ENCODE assay signal across 8 cellular contexts in genomic region chr19:18317998-18318800, GRCh38. TPM values are rescaled to one million over a fixed set of nuclear protein-coding genes. Genes with fewer than 3 reads are reported as not detected.
DNase-seq lines count a peak whose midpoint lies in the region; ATAC-seq lines count a peak whose summit lies in the region.

No MANE protein-coding gene starts in this region.

- H3K27me3 Mint-ChIP-seq in activated T-helper 2 cell treated with anti-CD3 and anti-CD28 coated beads, Interferon-gamma antibody, Interleukin-2, Interleukin-4, amounts not matched to agents 10 μg/mL and 5 μg/mL and 100 μg/mL, durations not matched to agents 14 hours and 24 hours and 36 hours (ENCODE audit: low read depth), result no peaks in the 10 kb centered on the region

- intact Hi-C loops in activated T-helper 2 cell treated with anti-CD3 and anti-CD28 coated beads, Interferon-gamma antibody, Interleukin-2, Interleukin-4, amounts not matched to agents 10 μg/mL and 5 μg/mL and 100 μg/mL, durations not matched to agents 14 hours and 24 hours and 36 hours (cut with micrococcal nuclease), result no loop called here
- intact Hi-C loops in left colon (cut with DNase I, micrococcal nuclease), result no loop called here

- peak overlapping the region; percentile 70 for H3K4me3 Mint-ChIP-seq in activated T-helper 2 cell treated with anti-CD3 and anti-CD28 coated beads, Interferon-gamma antibody, Interleukin-2, Interleukin-4, amounts not matched to agents 10 μg/mL and 5 μg/mL and 100 μg/mL, durations not matched to agents 14 hours and 24 hours and 36 hours (ENCODE audit: low read depth)

- DNase-seq in MV-4-11 (lab: John Stamatoyannopoulos, UW) (peak; percentile 54), left colon (peak; percentile 66 to 69), substantia nigra (lab: John Stamatoyannopoulos, UW) (peak in 10 of 49 donors; percentile 9 to 36 (median 22))
- peak; percentile 44 for DNase-seq in activated T-helper 2 cell treated with anti-CD3 and anti-CD28 coated beads, Interferon-gamma antibody, Interleukin-2, Interleukin-4, amounts not matched to agents 10 μg/mL and 5 μg/mL and 100 μg/mL, durations not matched to agents 14 hours and 24 hours and 36 hours (ENCODE audit: low spot score)

- ATAC-seq in left colon, result peak; percentile 3
- no peak for ATAC-seq in HG03045 (IDR thresholded peaks at IDR 0.05; ENCODE audit: unreplicated experiment)
- ATAC-seq in GM21367 (IDR thresholded peaks at IDR 0.05; ENCODE audit: unreplicated experiment), result no peak
- ATAC-seq in HG02759 (IDR thresholded peaks at IDR 0.05; ENCODE audit: unreplicated experiment), result no peak
- ATAC-seq in HG03354 (IDR thresholded peaks at IDR 0.05; ENCODE audit: poor library complexity, severe bottlenecking, unreplicated experiment), result no peak

- no peaks in the 10 kb centered on the region for H3K9me3 Mint-ChIP-seq in activated T-helper 2 cell treated with anti-CD3 and anti-CD28 coated beads, Interferon-gamma antibody, Interleukin-2, Interleukin-4, amounts not matched to agents 10 μg/mL and 5 μg/mL and 100 μg/mL, durations not matched to agents 14 hours and 24 hours and 36 hours

- peak overlapping the region; percentile 8 for H3K27ac ChIP-seq in substantia nigra (ENCODE audit: low read depth, low read length, poor library complexity, severe bottlenecking)

- H3K36me3 Mint-ChIP-seq in activated T-helper 2 cell treated with anti-CD3 and anti-CD28 coated beads, Interferon-gamma antibody, Interleukin-2, Interleukin-4, amounts not matched to agents 10 μg/mL and 5 μg/mL and 100 μg/mL, durations not matched to agents 14 hours and 24 hours and 36 hours (ENCODE audit: low read depth), result peaks cover 73% of the 10 kb centered on the region

- peaks cover 46% of the 10 kb centered on the region for H3K4me1 Mint-ChIP-seq in activated T-helper 2 cell treated with anti-CD3 and anti-CD28 coated beads, Interferon-gamma antibody, Interleukin-2, Interleukin-4, amounts not matched to agents 10 μg/mL and 5 μg/mL and 100 μg/mL, durations not matched to agents 14 hours and 24 hours and 36 hours (ENCODE audit: low read depth)

- peak overlapping the region; percentile 96 for H3K27ac Mint-ChIP-seq in activated T-helper 2 cell treated with anti-CD3 and anti-CD28 coated beads, Interferon-gamma antibody, Interleukin-2, Interleukin-4, amounts not matched to agents 10 μg/mL and 5 μg/mL and 100 μg/mL, durations not matched to agents 14 hours and 24 hours and 36 hours

RNA-seq across cellular contexts. Expression of gene LSM4, which starts 4.7 kb away (rescaled TPM):
- total RNA-seq in activated T-helper 2 cell treated with anti-CD3 and anti-CD28 coated beads, Interferon-gamma antibody, Interleukin-2, Interleukin-4, amounts not matched to agents 10 μg/mL and 5 μg/mL and 100 μg/mL, durations not matched to agents 14 hours and 24 hours and 36 hours, result 198 and 208 TPM in 2 replicates
- total RNA-seq in left colon, result 100 to 1,000 TPM; 106 to 148 TPM

RNA-seq across cellular contexts. Expression of gene PGPEP1, which starts 22.2 kb away (rescaled TPM):
- 24.9 and 29.4 TPM in 2 replicates for total RNA-seq in activated T-helper 2 cell treated with anti-CD3 and anti-CD28 coated beads, Interferon-gamma antibody, Interleukin-2, Interleukin-4, amounts not matched to agents 10 μg/mL and 5 μg/mL and 100 μg/mL, durations not matched to agents 14 hours and 24 hours and 36 hours
- 100 to 1,000 TPM; 105 to 109 TPM for total RNA-seq in left colon

RNA-seq across cellular contexts. Expression of gene JUND, which starts 36.8 kb away (rescaled TPM):
- 462 and 464 TPM in 2 replicates for total RNA-seq in activated T-helper 2 cell treated with anti-CD3 and anti-CD28 coated beads, Interferon-gamma antibody, Interleukin-2, Interleukin-4, amounts not matched to agents 10 μg/mL and 5 μg/mL and 100 μg/mL, durations not matched to agents 14 hours and 24 hours and 36 hours
- 100 to 1,000 TPM; 361 to 374 TPM for total RNA-seq in left colon

RNA-seq across cellular contexts. Expression of gene IQCN, which starts 43.9 kb away (rescaled TPM):
- 2.9 and 3.3 TPM in 2 replicates for total RNA-seq in activated T-helper 2 cell treated with anti-CD3 and anti-CD28 coated beads, Interferon-gamma antibody, Interleukin-2, Interleukin-4, amounts not matched to agents 10 μg/mL and 5 μg/mL and 100 μg/mL, durations not matched to agents 14 hours and 24 hours and 36 hours
- 1 to 10 TPM; 4.3 to 6.1 TPM for total RNA-seq in left colon
